ENCODE assay signal across 30 cellular contexts in genomic region chr11:27477243-27477642, GRCh38.
"Had no signal": no experiment of that assay in that cellular context is flagged by ENCODE, and none has a peak within 500 bp of the region (broad histone marks: within the 10 kb centered on the region; RNA-seq: fewer than 3 reads in every experiment).

No MANE protein-coding gene starts in this region.

- H3K27me3 ChIP-seq: pancreas, sigmoid colon, suprapubic skin, tibial artery, uterus had no signal

- FAIRE-seq: islet of Langerhans, kidney, pancreas, small intestine had no signal

- H3K4me3 ChIP-seq: left lung, lower lobe of right lung, pancreas, prostate gland, sigmoid colon, spleen, suprapubic skin, thoracic aorta, tibial artery, uterus had no signal

- H3K4me1 ChIP-seq: left lung, lower lobe of right lung, prostate gland, suprapubic skin, uterus had no signal

- H3K27ac Mint-ChIP-seq: nephron; stimulated activated effector memory CD8-positive, alpha-beta T cell treated with anti-CD3 and anti-CD28 coated beads, Interleukin-12 subunit alpha, Interleukin-12 subunit beta, amount 100 ng/mL, for 72 hours; stimulated activated naive CD8-positive, alpha-beta T cell treated with anti-CD3 and anti-CD28 coated beads, Interleukin-15, Interleukin-2, amounts not matched to agents 100 ng/mL and 50 ng/mL, for 24 hours; type B pancreatic cell had no signal

- H3K4me3 Mint-ChIP-seq: immature natural killer cell; naive thymus-derived CD8-positive, alpha-beta T cell; nephron; neural crest cell; stimulated activated effector memory CD8-positive, alpha-beta T cell treated with anti-CD3 and anti-CD28 coated beads, Interleukin-12 subunit alpha, Interleukin-12 subunit beta, amount 100 ng/mL, for 72 hours; stimulated activated naive CD8-positive, alpha-beta T cell treated with anti-CD3 and anti-CD28 coated beads, Interleukin-15, Interleukin-2, amounts not matched to agents 100 ng/mL and 50 ng/mL, for 24 hours; type B pancreatic cell had no signal

- ATAC-seq: left colon; left lung; lower lobe of right lung; naive thymus-derived CD8-positive, alpha-beta T cell; pancreas; right cardiac atrium; stimulated activated effector memory CD8-positive, alpha-beta T cell treated with anti-CD3 and anti-CD28 coated beads, Interleukin-12 subunit alpha, Interleukin-12 subunit beta, amount 100 ng/mL, for 72 hours had no signal

- H3K36me3 Mint-ChIP-seq: naive thymus-derived CD8-positive, alpha-beta T cell; stimulated activated effector memory CD8-positive, alpha-beta T cell treated with anti-CD3 and anti-CD28 coated beads, Interleukin-12 subunit alpha, Interleukin-12 subunit beta, amount 100 ng/mL, for 72 hours; type B pancreatic cell had no signal

- H3K9me3 ChIP-seq: left lung, lower lobe of right lung, pancreas, prostate gland, sigmoid colon, spleen, suprapubic skin, thoracic aorta, tibial artery, uterus had no signal

- H3K36me3 ChIP-seq: left lung, lower lobe of right lung, pancreas, prostate gland, sigmoid colon, spleen, suprapubic skin, thoracic aorta, tibial artery, uterus had no signal

- H3K27ac ChIP-seq: left lung, lower lobe of right lung, pancreas, prostate gland, sigmoid colon, spleen, suprapubic skin, thoracic aorta, tibial artery, uterus had no signal

- DNase-seq: hypothalamus; immature natural killer cell; kidney; left colon; left lung; lower lobe of right lung; mammary epithelial cell; mesenchymal stem cell; naive thymus-derived CD8-positive, alpha-beta T cell; nucleus accumbens; pancreas; posterior cingulate gyrus; retina; right cardiac atrium; sigmoid colon; small intestine; spleen; stimulated activated CD4-positive, alpha-beta T cell treated with anti-CD3 and anti-CD28 coated beads, Interleukin-4, amount 100 ng/mL, for 24 hours; stimulated activated naive CD4-positive, alpha-beta T cell; tibial artery; uterus had no signal
